8 cellular contexts compared by ENCODE assay signal in genomic region chr20:64037498-64038213, GRCh38. TPM values are rescaled to one million over a fixed set of nuclear protein-coding genes. Genes with fewer than 3 reads are reported as not detected.
DNase-seq lines count a peak whose midpoint lies in the region; ATAC-seq and TF ChIP-seq lines count a peak whose summit lies in the region.

No MANE protein-coding gene starts in this region.

- H3K9me2 ChIP-seq in neural cell (ENCODE audit: insufficient read depth, low read length) = no peaks in the 10 kb centered on the region

- no peaks in the 10 kb centered on the region for H3K79me2 ChIP-seq in neural cell (replicated peaks; ENCODE audit: insufficient read depth, low read length)

- peaks cover 2% of the 10 kb centered on the region for H3K36me3 Mint-ChIP-seq in activated naive CD8-positive, alpha-beta T cell

- no peak overlapping the region for H3K27ac ChIP-seq in neural cell (ENCODE audit: low read length)

- peaks cover 58% of the 10 kb centered on the region for H3K27me3 ChIP-seq in neural cell (ENCODE audit: insufficient read depth, low read depth, low read length)

- H3K4me3 ChIP-seq in GM12865 (ENCODE audit: low read depth, low read length) (peak overlapping the region; percentile 70), neural cell (ENCODE audit: low read length) (peak overlapping the region; percentile 67)

- no peaks in the 10 kb centered on the region for H3F3A ChIP-seq in neural cell (ENCODE audit: insufficient read depth, low read length, poor library complexity, severe bottlenecking)

- no peak overlapping the region for H3K4me2 ChIP-seq in neural cell (ENCODE audit: low read length)

- H3K27ac Mint-ChIP-seq in activated naive CD8-positive, alpha-beta T cell = peak overlapping the region; percentile 75

- H3K9me3 ChIP-seq in neural cell (ENCODE audit: low read length) = no peaks in the 10 kb centered on the region

- no peaks in the 10 kb centered on the region for H3K9me3 Mint-ChIP-seq in activated naive CD8-positive, alpha-beta T cell (ENCODE audit: low read depth)

- no peak for TF ChIP-seq EP300 in neural cell (conservative IDR thresholded peaks at IDR 0.05; ENCODE audit: poor library complexity, severe bottlenecking)

- no peaks in the 10 kb centered on the region for H3K27me3 Mint-ChIP-seq in activated naive CD8-positive, alpha-beta T cell

- ATAC-seq in GM18498 (IDR thresholded peaks at IDR 0.05; ENCODE audit: unreplicated experiment) = no peak

- H3K4me1 Mint-ChIP-seq in activated naive CD8-positive, alpha-beta T cell (ENCODE audit: low read depth) = peaks cover 38% of the 10 kb centered on the region

- DNase-seq in GM12865 (ENCODE audit: low read depth) = peak; percentile 80
- peak; percentile 42 for DNase-seq in NCI-H1105 treated with DMSO at 0.1 percent for 48 hours (lab: John Stamatoyannopoulos, UW)
- DNase-seq in medulla oblongata (ENCODE audit: extremely low spot score) = no peak
- no peak for DNase-seq in globus pallidus (ENCODE audit: low spot score)
- no peak for DNase-seq in GDM1 (lab: John Stamatoyannopoulos, UW)

- H3K4me3 Mint-ChIP-seq in activated naive CD8-positive, alpha-beta T cell = peak overlapping the region; percentile 71

- H2AFZ ChIP-seq in neural cell (ENCODE audit: low read depth, low read length) = no peak overlapping the region

- no peaks in the 10 kb centered on the region for H4K20me1 ChIP-seq in neural cell (ENCODE audit: insufficient read depth)

- H3K9ac ChIP-seq in neural cell (ENCODE audit: low read length) = no peak overlapping the region

- TF ChIP-seq CTCF in GM12865 (IDR thresholded peaks at IDR 0.05; ENCODE audit: insufficient read depth, low read depth, low read length, missing control alignments) (no peak), neural cell (IDR thresholded peaks at IDR 0.05; ENCODE audit: poor library complexity, severe bottlenecking) (no peak)

- TF ChIP-seq RAD21 in neural cell (conservative IDR thresholded peaks at IDR 0.05) = no peak

- H3K36me3 ChIP-seq in neural cell (ENCODE audit: insufficient read depth, low read length) = no peaks in the 10 kb centered on the region

TF ChIP-seq in neural cell, 6 proteins besides CTCF, POLR2A, EP300 and RAD21:
- no peak for TF ChIP-seq TAF1 (IDR thresholded peaks at IDR 0.05; ENCODE audit: low read depth)
- TF ChIP-seq, protein P1, sequence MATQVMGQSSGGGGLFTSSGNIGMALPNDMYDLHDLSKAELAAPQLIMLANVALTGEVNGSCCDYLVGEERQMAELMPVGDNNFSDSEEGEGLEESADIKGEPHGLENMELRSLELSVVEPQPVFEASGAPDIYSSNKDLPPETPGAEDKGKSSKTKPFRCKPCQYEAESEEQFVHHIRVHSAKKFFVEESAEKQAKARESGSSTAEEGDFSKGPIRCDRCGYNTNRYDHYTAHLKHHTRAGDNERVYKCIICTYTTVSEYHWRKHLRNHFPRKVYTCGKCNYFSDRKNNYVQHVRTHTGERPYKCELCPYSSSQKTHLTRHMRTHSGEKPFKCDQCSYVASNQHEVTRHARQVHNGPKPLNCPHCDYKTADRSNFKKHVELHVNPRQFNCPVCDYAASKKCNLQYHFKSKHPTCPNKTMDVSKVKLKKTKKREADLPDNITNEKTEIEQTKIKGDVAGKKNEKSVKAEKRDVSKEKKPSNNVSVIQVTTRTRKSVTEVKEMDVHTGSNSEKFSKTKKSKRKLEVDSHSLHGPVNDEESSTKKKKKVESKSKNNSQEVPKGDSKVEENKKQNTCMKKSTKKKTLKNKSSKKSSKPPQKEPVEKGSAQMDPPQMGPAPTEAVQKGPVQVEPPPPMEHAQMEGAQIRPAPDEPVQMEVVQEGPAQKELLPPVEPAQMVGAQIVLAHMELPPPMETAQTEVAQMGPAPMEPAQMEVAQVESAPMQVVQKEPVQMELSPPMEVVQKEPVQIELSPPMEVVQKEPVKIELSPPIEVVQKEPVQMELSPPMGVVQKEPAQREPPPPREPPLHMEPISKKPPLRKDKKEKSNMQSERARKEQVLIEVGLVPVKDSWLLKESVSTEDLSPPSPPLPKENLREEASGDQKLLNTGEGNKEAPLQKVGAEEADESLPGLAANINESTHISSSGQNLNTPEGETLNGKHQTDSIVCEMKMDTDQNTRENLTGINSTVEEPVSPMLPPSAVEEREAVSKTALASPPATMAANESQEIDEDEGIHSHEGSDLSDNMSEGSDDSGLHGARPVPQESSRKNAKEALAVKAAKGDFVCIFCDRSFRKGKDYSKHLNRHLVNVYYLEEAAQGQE (IDR thresholded peaks at IDR 0.05; ENCODE audit: borderline replicate concordance) = no peak
- no peak for TF ChIP-seq EZH2 (IDR thresholded peaks at IDR 0.05; ENCODE audit: borderline replicate concordance, insufficient read depth, low read length, poor library complexity, severe bottlenecking)
- no peak for TF ChIP-seq SMC3 (conservative IDR thresholded peaks at IDR 0.05; ENCODE audit: poor library complexity)
- TF ChIP-seq POLR2AphosphoS5 (IDR thresholded peaks at IDR 0.05) = no peak
- no peak for TF ChIP-seq MXI1 (conservative IDR thresholded peaks at IDR 0.05; ENCODE audit: poor library complexity, severe bottlenecking)
TF ChIP-seq in neural cell: peak in this region for 0.

RNA-seq across cellular contexts. Expression of gene C20orf204, which starts 1.7 kb away (rescaled TPM):
- 6.0 and 6.4 TPM in 2 replicates for polyA plus RNA-seq in neural cell
- polyA minus RNA-seq in neural cell = 2.9 and 3.9 TPM in 2 replicates

RNA-seq across cellular contexts. Expression of gene SOX18, which starts 11.8 kb away (rescaled TPM):
- polyA plus RNA-seq in neural cell = 0.12 TPM in 1 of 2 replicates, not detected in the other
- not detected in 2 replicates for polyA minus RNA-seq in neural cell

RNA-seq across cellular contexts. Expression of gene TCEA2, which starts 25.3 kb away (rescaled TPM):
- polyA plus RNA-seq in neural cell = 87.7 and 103 TPM in 2 replicates
- polyA minus RNA-seq in neural cell = 39.2 and 39.9 TPM in 2 replicates

RNA-seq across cellular contexts. Expression of gene RGS19, which starts 41.7 kb away (rescaled TPM):
- polyA plus RNA-seq in neural cell = 2.6 and 3.4 TPM in 2 replicates
- polyA minus RNA-seq in neural cell = 1.5 and 2.5 TPM in 2 replicates

RNA-seq across cellular contexts. Expression of gene OPRL1, which starts 42.2 kb away (rescaled TPM):
- polyA plus RNA-seq in neural cell = 18.3 and 18.4 TPM in 2 replicates
- polyA minus RNA-seq in neural cell = 22.6 and 26.1 TPM in 2 replicates

Comparison
In these comparisons a context has a peak if more than half of its experiments do, and no peak if none do; other contexts are left out.
1. DNase-seq: peak in GM12865 (single experiment) and NCI-H1105 treated with DMSO at 0.1 percent for 48 hours (single experiment); none in medulla oblongata (single experiment), globus pallidus (single experiment) and GDM1 (single experiment).